ENCODE assay signal across 9 cellular contexts in genomic region chr11:124429599-124429998, GRCh38. TPM values are rescaled to one million over a fixed set of nuclear protein-coding genes. Genes with fewer than 3 reads are reported as not detected.
"Had no signal": no experiment of that assay in that cellular context is flagged by ENCODE, and none has a peak within 500 bp of the region (broad histone marks: within the 10 kb centered on the region; RNA-seq: fewer than 3 reads in every experiment).

No MANE protein-coding gene starts in this region.

- H3K4me3 ChIP-seq: GM12878 had no signal

- FAIRE-seq: G401.6, GM12878, GM12891, GM12892, GM18507, GM19239 had no signal

- ATAC-seq: GM12878 had no signal

- DNase-seq: GDM1, GF-D8 had no signal

RNA-seq across cellular contexts. Expression of gene OR8B4, which starts 4.9 kb away (rescaled TPM):
- total RNA-seq: G401, GM12878 had no signal
- polyA plus RNA-seq: GM12878 had no signal

RNA-seq across cellular contexts. Expression of gene OR8B8, which starts 15.9 kb away (rescaled TPM):
- total RNA-seq: G401, GM12878 had no signal
- polyA plus RNA-seq: GM12878 had no signal

RNA-seq across cellular contexts. Expression of gene OR8B3, which starts 30.8 kb away (rescaled TPM):
- total RNA-seq: G401, GM12878 had no signal
- polyA plus RNA-seq: GM12878 had no signal

RNA-seq across cellular contexts. Expression of gene OR8B2, which starts 45.3 kb away (rescaled TPM):
- total RNA-seq: G401, GM12878 had no signal
- polyA plus RNA-seq: GM12878 had no signal
